29 cellular contexts compared by ENCODE assay signal in genomic region chr12:82800185-82800584, GRCh38.
DNase-seq lines count a peak whose midpoint lies in the region; ATAC-seq, FAIRE-seq and TF ChIP-seq lines count a peak whose summit lies in the region.
"Had no signal": no experiment of that assay in that cellular context is flagged by ENCODE, and none has a peak within 500 bp of the region (broad histone marks: within the 10 kb centered on the region; RNA-seq: fewer than 3 reads in every experiment).

No MANE protein-coding gene starts in this region.

- no peaks in the 10 kb centered on the region for H3K36me3 ChIP-seq in pancreas
- H3K36me3 ChIP-seq: SJCRH30 had no signal

- H3K27ac ChIP-seq in foreskin keratinocyte, result no peak overlapping the region
- no peak overlapping the region for H3K27ac ChIP-seq in pancreas
- H3K27ac ChIP-seq: PC-9, SJCRH30 had no signal

- no peak for TF ChIP-seq CTCF in HFF-Myc (IDR thresholded peaks at IDR 0.05; ENCODE audit: low read depth, low read length, missing control alignments)
- TF ChIP-seq CTCF in foreskin keratinocyte (conservative IDR thresholded peaks at IDR 0.05), result no peak
- TF ChIP-seq CTCF in pancreas (IDR thresholded peaks at IDR 0.05), result no peak

- FAIRE-seq in pancreas (lab: Jason Lieb, UNC), result no peak
- FAIRE-seq: GM12878, HTR-8/SVneo, K562 had no signal

- ATAC-seq in foreskin keratinocyte, result peak; percentile 95
- ATAC-seq in HG03460 (IDR thresholded peaks at IDR 0.05; ENCODE audit: unreplicated experiment), result no peak
- no peak for ATAC-seq in pancreas
- ATAC-seq: GM12878, K562, Right ventricle myocardium inferior, T-cell had no signal

- no peaks in the 10 kb centered on the region for H3K9me3 ChIP-seq in pancreas
- H3K9me3 ChIP-seq: HAP-1, SJCRH30 had no signal

- no peak overlapping the region for H3K4me3 ChIP-seq in HFF-Myc (replicated peaks; ENCODE audit: low read depth, low read length)
- H3K4me3 ChIP-seq in pancreas, result no peak overlapping the region
- H3K4me3 ChIP-seq: GM12878, HAP-1, K562, PC-9, SJCRH30 had no signal

- DNase-seq in HFF-Myc (ENCODE audit: extremely low read depth, low read depth) (peak; percentile 33), NCI-H69 (lab: John Stamatoyannopoulos, UW) (peak; percentile 90), cerebellum (ENCODE audit: low spot score) (peak; percentile 12), foreskin keratinocyte (peak; percentile 37 to 49), hippocampal formation (lab: John Stamatoyannopoulos, UW) (no peak), pancreas (no peak)
- DNase-seq: C1 segment of cervical spinal cord; CD4-positive, alpha-beta memory T cell; COR-L47; DMS79; EL; GDM1; GOT3; Kasumi-1; NCI-H1105 treated with DMSO at 0.1 percent for 48 hours; NCI-H146; NCI-H2029 treated with DMSO at 0.1 percent for 48 hours; NCI-H226; NCI-H510A; NCI-H774; PC-9; SJCRH30; T-cell had no signal

- intact Hi-C loops in pancreas (cut with DNase I), result no loop called here

- 91 to 94% methylated on average over 2 of the region's 2 CpGs for WGBS in pancreas, 2 donors

- no peaks in the 10 kb centered on the region for H3K27me3 ChIP-seq in foreskin keratinocyte
- no peaks in the 10 kb centered on the region for H3K27me3 ChIP-seq in pancreas
- H3K27me3 ChIP-seq: SJCRH30 had no signal

- H3K4me1 ChIP-seq in foreskin keratinocyte, result peaks cover 4% of the 10 kb centered on the region
- peaks cover 0 to 9% (median 9%) of the 10 kb centered on the region in 3 donors for H3K4me1 ChIP-seq in pancreas
- H3K4me1 ChIP-seq: SJCRH30 had no signal

Comparison
In these comparisons a context has a peak if more than half of its experiments do, and no peak if none do; other contexts are left out.
1. DNase-seq: peak in HFF-Myc (single experiment), NCI-H69 (single experiment), cerebellum (single experiment) and foreskin keratinocyte (2 of 2); none in hippocampal formation (0 of 2) and pancreas (0 of 6).